Comparison of ENCODE assay signal across 17 cellular contexts in the genomic region with DNA sequence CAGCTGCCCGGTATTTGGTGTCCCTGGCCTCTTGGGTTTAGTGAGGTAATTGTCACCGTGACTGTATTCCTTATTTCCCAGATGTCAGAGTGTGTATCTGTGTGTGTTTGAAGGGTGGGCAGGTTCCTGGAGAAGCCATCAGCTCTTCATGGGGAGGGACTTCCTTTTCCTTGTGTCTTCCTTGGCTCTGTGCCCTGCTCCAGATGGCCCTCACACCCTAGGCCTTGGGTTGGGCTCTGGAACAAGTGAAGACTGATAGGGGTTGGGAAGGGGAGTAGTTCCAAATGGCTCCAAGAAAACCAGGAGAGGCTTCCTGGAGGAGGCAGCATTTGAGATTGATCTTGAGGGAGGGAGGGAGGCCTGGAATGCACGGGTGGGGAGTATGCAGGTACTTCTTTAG. TPM values are rescaled to one million over a fixed set of nuclear protein-coding genes. Genes with fewer than 3 reads are reported as not detected.
DNase-seq lines count a peak whose midpoint lies in the region.
"Had no signal": no experiment of that assay in that cellular context is flagged by ENCODE, and none has a peak within 500 bp of the region (broad histone marks: within the 10 kb centered on the region; RNA-seq: fewer than 3 reads in every experiment).

No MANE protein-coding gene starts in this region.

- DNase-seq in NCI-H82 (lab: John Stamatoyannopoulos, UW) (peak; percentile 33), NCI-H82 treated with DMSO at 0.1 percent for 48 hours (lab: John Stamatoyannopoulos, UW; ENCODE audit: unreplicated experiment) (no peak), G401 (ENCODE audit: low spot score) (peak; percentile 70), NCI-H524 (lab: John Stamatoyannopoulos, UW) (peak; percentile 98 to 99), cerebellum (ENCODE audit: low spot score) (peak; percentile 47), NCI-H1105 treated with DMSO at 0.1 percent for 48 hours (lab: John Stamatoyannopoulos, UW) (no peak), NCI-H2107 (lab: John Stamatoyannopoulos, UW) (no peak), globus pallidus (ENCODE audit: low spot score) (no peak)
- DNase-seq: 8988T; Calu3; CD8-positive, alpha-beta T cell; DMS53; EL; IMR-90; NCI-H187; NCI-H748 treated with DMSO at 0.1 percent for 48 hours; T-helper 2 cell had no signal

- in situ Hi-C loops in G401 (cut with HindIII; ENCODE audit: low sequenced_read_pairs) = no loop called here

RNA-seq across cellular contexts. Expression of gene PRIMA1, which starts 43.8 kb away (rescaled TPM):
- total RNA-seq in G401 (2014; rRNA removed; shearing (Covaris generic)) = not detected in 2 replicates
- total RNA-seq in cerebellum = 0.73 TPM
- total RNA-seq: Calu3; CD8-positive, alpha-beta T cell; IMR-90 had no signal

Comparison
In these comparisons a context has a peak if more than half of its experiments do, and no peak if none do; other contexts are left out.
1. DNase-seq: peak in NCI-H82 (single experiment), G401 (single experiment), NCI-H524 (2 of 2) and cerebellum (single experiment); none in NCI-H82 treated with DMSO at 0.1 percent for 48 hours (single experiment), NCI-H1105 treated with DMSO at 0.1 percent for 48 hours (single experiment), NCI-H2107 (single experiment) and globus pallidus (single experiment).